ENCODE assay signal across 40 cellular contexts in genomic region chrX:31962256-31962655, GRCh38.
"Had no signal": no experiment of that assay in that cellular context is flagged by ENCODE, and none has a peak within 500 bp of the region (broad histone marks: within the 10 kb centered on the region; RNA-seq: fewer than 3 reads in every experiment).

No MANE protein-coding gene starts in this region.

- H3K4me3 ChIP-seq: adrenal gland, ascending aorta, body of pancreas, breast epithelium, cardiac muscle cell had no signal

- DNase-seq: activated effector memory CD4-positive, alpha-beta T cell treated with anti-CD3 and anti-CD28 coated beads, Interleukin-2, amount 50 U/mL, for 16 hours; activated effector memory CD4-positive, alpha-beta T cell treated with Interleukin-2 at 50 U/mL for 16 hours; activated gamma-delta T cell; activated gamma-delta T cell treated with Interleukin-2 at 50 U/mL for 16 hours; activated naive CD4-positive, alpha-beta T cell; activated naive CD4-positive, alpha-beta T cell treated with anti-CD3 and anti-CD28 coated beads for 36 hours; activated naive CD4-positive, alpha-beta T cell treated with anti-CD3 and anti-CD28 coated beads, Interleukin-2, amount 10 ng/mL, durations not matched to agents 7 days and 5 days; activated naive CD4-positive, alpha-beta T cell treated with anti-CD3 and anti-CD28 coated beads, Interleukin-2, amount 50 U/mL, for 16 hours; activated naive CD4-positive, alpha-beta T cell treated with Interleukin-2 at 50 U/mL for 16 hours; activated naive CD8-positive, alpha-beta T cell treated with anti-CD3 and anti-CD28 coated beads for 36 hours; activated naive CD8-positive, alpha-beta T cell treated with anti-CD3 and anti-CD28 coated beads, Interleukin-2, amount 10 ng/mL, durations not matched to agents 7 days and 5 days; activated naive CD8-positive, alpha-beta T cell treated with anti-CD3 and anti-CD28 coated beads, Interleukin-2, amount 50 U/mL, for 24 hours; activated T-cell treated with anti-CD3 and anti-CD28 coated beads, Interleukin-2, amount 50 U/mL, for 1 hour; activated T-cell treated with anti-CD3 and anti-CD28 coated beads, Interleukin-2, amount 50 U/mL, for 24 hours; activated T-cell treated with anti-CD3 and anti-CD28 coated beads, Interleukin-2, amount 50 U/mL, for 4 hours; activated T-cell treated with anti-CD3 and anti-CD28 coated beads, Interleukin-2, amount 50 U/mL, for 48 hours; activated T-cell treated with anti-CD3 and anti-CD28 coated beads, Interleukin-2, amount 50 U/mL, for 72 hours; adrenal gland; amniotic stem cell; amygdala; anterior cingulate cortex; aorta; body of pancreas; brain microvascular endothelial cell; caudate nucleus; central memory CD4-positive, alpha-beta T cell; cerebellar nuclear complex had no signal

- H3K9me3 Mint-ChIP-seq: activated naive CD8-positive, alpha-beta T cell treated with anti-CD3 and anti-CD28 coated beads, Interleukin-2, amount 10 ng/mL, durations not matched to agents 7 days and 5 days; activated naive CD8-positive, alpha-beta T cell treated with anti-CD3 and anti-CD28 coated beads, Interleukin-2, amount 50 U/mL, for 24 hours; activated T-cell treated with anti-CD3 and anti-CD28 coated beads, Interleukin-2, amount 50 U/mL, for 24 hours; activated T-helper 1 cell treated with anti-CD3 and anti-CD28 coated beads, Interleukin-12 subunit alpha, Interleukin-12 subunit beta, Interleukin-2, Interleukin-4 antibody, amounts not matched to agents 30 ng/mL and 10 ng/mL and 1 ng/mL, durations not matched to agents 14 hours and 24 hours and 36 hours had no signal

- H3K27ac Mint-ChIP-seq: activated naive CD4-positive, alpha-beta T cell treated with anti-CD3 and anti-CD28 coated beads for 36 hours; activated naive CD4-positive, alpha-beta T cell treated with anti-CD3 and anti-CD28 coated beads, Interleukin-2, amount 10 ng/mL, durations not matched to agents 7 days and 5 days; activated naive CD4-positive, alpha-beta T cell treated with anti-CD3 and anti-CD28 coated beads, Interleukin-2, amount 50 U/mL, for 24 hours; activated naive CD4-positive, alpha-beta T cell treated with anti-CD3 and anti-CD28 coated beads, Interleukin-2, amount 50 U/mL, for 72 hours; activated naive CD8-positive, alpha-beta T cell; activated naive CD8-positive, alpha-beta T cell treated with anti-CD3 and anti-CD28 coated beads for 36 hours; activated naive CD8-positive, alpha-beta T cell treated with anti-CD3 and anti-CD28 coated beads, Interleukin-2, amount 10 ng/mL, durations not matched to agents 7 days and 5 days; activated naive CD8-positive, alpha-beta T cell treated with anti-CD3 and anti-CD28 coated beads, Interleukin-2, amount 50 U/mL, for 24 hours; activated T-cell treated with anti-CD3 and anti-CD28 coated beads, Interleukin-2, amount 50 U/mL, for 24 hours; activated T-cell treated with anti-CD3 and anti-CD28 coated beads, Interleukin-2, amount 50 U/mL, for 72 hours; activated T-helper 1 cell treated with anti-CD3 and anti-CD28 coated beads, Interleukin-12 subunit alpha, Interleukin-12 subunit beta, Interleukin-2, Interleukin-4 antibody, amounts not matched to agents 30 ng/mL and 10 ng/mL and 1 ng/mL, durations not matched to agents 14 hours and 24 hours and 36 hours; activated T-helper 17 cell treated with anti-CD3 and anti-CD28 coated beads, Interleukin-2, amount 50 U/mL, for 72 hours; activated T-helper 2 cell treated with anti-CD3 and anti-CD28 coated beads, Interferon-gamma antibody, Interleukin-2, Interleukin-4, amounts not matched to agents 10 μg/mL and 5 μg/mL and 100 μg/mL, durations not matched to agents 14 hours and 24 hours and 36 hours had no signal

- ATAC-seq: activated naive CD4-positive, alpha-beta T cell treated with anti-CD3 and anti-CD28 coated beads, Interleukin-2, amount 50 U/mL, for 72 hours; activated naive CD8-positive, alpha-beta T cell treated with anti-CD3 and anti-CD28 coated beads, Interleukin-2, amount 50 U/mL, for 24 hours; activated T-cell treated with anti-CD3 and anti-CD28 coated beads, Interleukin-2, amount 50 U/mL, for 4 hours; activated T-cell treated with anti-CD3 and anti-CD28 coated beads, Interleukin-2, amount 50 U/mL, for 72 hours; activated T-helper 17 cell treated with anti-CD3 and anti-CD28 coated beads, Interleukin-2, amount 50 U/mL, for 72 hours; body of pancreas had no signal

- H3K9me3 ChIP-seq: adrenal gland, ascending aorta, body of pancreas, breast epithelium had no signal

- H3K27ac ChIP-seq: adrenal gland, ascending aorta, body of pancreas, brain microvascular endothelial cell, breast epithelium, cardiac muscle cell had no signal

- H3K27me3 ChIP-seq: adrenal gland, ascending aorta, body of pancreas, brain microvascular endothelial cell, breast epithelium, cardiac muscle cell had no signal

- H3K36me3 Mint-ChIP-seq: activated naive CD4-positive, alpha-beta T cell treated with anti-CD3 and anti-CD28 coated beads, Interleukin-2, amount 10 ng/mL, durations not matched to agents 7 days and 5 days; activated naive CD4-positive, alpha-beta T cell treated with anti-CD3 and anti-CD28 coated beads, Interleukin-2, amount 50 U/mL, for 24 hours; activated naive CD4-positive, alpha-beta T cell treated with anti-CD3 and anti-CD28 coated beads, Interleukin-2, amount 50 U/mL, for 72 hours; activated naive CD8-positive, alpha-beta T cell; activated naive CD8-positive, alpha-beta T cell treated with anti-CD3 and anti-CD28 coated beads for 36 hours; activated naive CD8-positive, alpha-beta T cell treated with anti-CD3 and anti-CD28 coated beads, Interleukin-2, amount 10 ng/mL, durations not matched to agents 7 days and 5 days had no signal

- H3K27me3 Mint-ChIP-seq: activated naive CD4-positive, alpha-beta T cell treated with anti-CD3 and anti-CD28 coated beads, Interleukin-2, amount 10 ng/mL, durations not matched to agents 7 days and 5 days; activated naive CD4-positive, alpha-beta T cell treated with anti-CD3 and anti-CD28 coated beads, Interleukin-2, amount 50 U/mL, for 24 hours; activated naive CD8-positive, alpha-beta T cell; activated naive CD8-positive, alpha-beta T cell treated with anti-CD3 and anti-CD28 coated beads for 36 hours; activated naive CD8-positive, alpha-beta T cell treated with anti-CD3 and anti-CD28 coated beads, Interleukin-2, amount 10 ng/mL, durations not matched to agents 7 days and 5 days; activated naive CD8-positive, alpha-beta T cell treated with anti-CD3 and anti-CD28 coated beads, Interleukin-2, amount 50 U/mL, for 24 hours; activated T-helper 17 cell treated with anti-CD3 and anti-CD28 coated beads, Interleukin-2, amount 50 U/mL, for 72 hours; central memory CD8-positive, alpha-beta T cell had no signal

- H3K4me1 ChIP-seq: adrenal gland, ascending aorta, body of pancreas, breast epithelium had no signal

- H3K36me3 ChIP-seq: adrenal gland, ascending aorta, brain microvascular endothelial cell, breast epithelium, cardiac muscle cell had no signal

- H3K4me1 Mint-ChIP-seq: activated naive CD4-positive, alpha-beta T cell treated with anti-CD3 and anti-CD28 coated beads, Interleukin-2, amount 10 ng/mL, durations not matched to agents 7 days and 5 days; activated naive CD4-positive, alpha-beta T cell treated with anti-CD3 and anti-CD28 coated beads, Interleukin-2, amount 50 U/mL, for 24 hours; activated naive CD8-positive, alpha-beta T cell treated with anti-CD3 and anti-CD28 coated beads for 36 hours; activated naive CD8-positive, alpha-beta T cell treated with anti-CD3 and anti-CD28 coated beads, Interleukin-2, amount 10 ng/mL, durations not matched to agents 7 days and 5 days; activated naive CD8-positive, alpha-beta T cell treated with anti-CD3 and anti-CD28 coated beads, Interleukin-2, amount 50 U/mL, for 24 hours; activated T-helper 17 cell treated with anti-CD3 and anti-CD28 coated beads, Interleukin-2, amount 50 U/mL, for 72 hours; central memory CD8-positive, alpha-beta T cell had no signal

- FAIRE-seq: astrocyte, bronchial epithelial cell had no signal

- H3K4me3 Mint-ChIP-seq: activated naive CD4-positive, alpha-beta T cell treated with anti-CD3 and anti-CD28 coated beads for 36 hours; activated naive CD4-positive, alpha-beta T cell treated with anti-CD3 and anti-CD28 coated beads, Interleukin-2, amount 10 ng/mL, durations not matched to agents 7 days and 5 days; activated naive CD4-positive, alpha-beta T cell treated with anti-CD3 and anti-CD28 coated beads, Interleukin-2, amount 50 U/mL, for 24 hours; activated naive CD8-positive, alpha-beta T cell; activated naive CD8-positive, alpha-beta T cell treated with anti-CD3 and anti-CD28 coated beads for 36 hours; activated naive CD8-positive, alpha-beta T cell treated with anti-CD3 and anti-CD28 coated beads, Interleukin-2, amount 10 ng/mL, durations not matched to agents 7 days and 5 days; activated naive CD8-positive, alpha-beta T cell treated with anti-CD3 and anti-CD28 coated beads, Interleukin-2, amount 50 U/mL, for 24 hours; activated T-cell treated with anti-CD3 and anti-CD28 coated beads, Interleukin-2, amount 50 U/mL, for 24 hours; activated T-cell treated with anti-CD3 and anti-CD28 coated beads, Interleukin-2, amount 50 U/mL, for 4 hours; activated T-cell treated with anti-CD3 and anti-CD28 coated beads, Interleukin-2, amount 50 U/mL, for 72 hours; activated T-helper 1 cell treated with anti-CD3 and anti-CD28 coated beads, Interleukin-12 subunit alpha, Interleukin-12 subunit beta, Interleukin-2, Interleukin-4 antibody, amounts not matched to agents 30 ng/mL and 10 ng/mL and 1 ng/mL, durations not matched to agents 14 hours and 24 hours and 36 hours; activated T-helper 17 cell treated with anti-CD3 and anti-CD28 coated beads, Interleukin-2, amount 50 U/mL, for 72 hours; brain; central memory CD8-positive, alpha-beta T cell had no signal
